In genomic region chrX:130801901-130802300, GRCh38 we compare ENCODE assay signal across 2 cellular contexts.
A peak's percentile ranks its signal among the peaks of the same experiment; 100 is the strongest.
TF ChIP-seq lines count a peak whose summit lies in the region.

No MANE protein-coding gene starts in this region.

TF ChIP-seq in IMR-90, 13 proteins besides CTCF, POLR2A, EP300 and RAD21 (continued from another document):
- no peak for TF ChIP-seq MXI1 (IDR thresholded peaks at IDR 0.05; ENCODE audit: borderline replicate concordance, low read depth, low read length)
- no peak for TF ChIP-seq USF2 (IDR thresholded peaks at IDR 0.05; ENCODE audit: low read depth, low read length)
- TF ChIP-seq MAZ (IDR thresholded peaks at IDR 0.05; ENCODE audit: borderline replicate concordance, low read depth, low read length) = no peak
- no peak for TF ChIP-seq CHD1 (IDR thresholded peaks at IDR 0.05; ENCODE audit: low read depth, low read length)

TF ChIP-seq in K562, 482 proteins besides CTCF, POLR2A, EP300 and RAD21 (continued from another document):
- no peak for TF ChIP-seq KLF16 (IDR thresholded peaks at IDR 0.05)
- no peak for TF ChIP-seq FOXK2 (conservative IDR thresholded peaks at IDR 0.05 in 1 of 2, IDR thresholded peaks at IDR 0.05 in 1 of 2; ENCODE audit: low read depth in 2 of 2)
- no peak for TF ChIP-seq MTA1 (IDR thresholded peaks at IDR 0.05; ENCODE audit: borderline replicate concordance)
- TF ChIP-seq GABPB1 (CRISPR knock-in tag; IDR thresholded peaks at IDR 0.05) = no peak
- no peak for TF ChIP-seq FOXO4 (CRISPR knock-in tag; IDR thresholded peaks at IDR 0.05)
- TF ChIP-seq ATF1 (CRISPR knock-in tag; IDR thresholded peaks at IDR 0.05) = no peak
- TF ChIP-seq ATF1 (tag; IDR thresholded peaks at IDR 0.05) = no peak
- peak; percentile 20 to 24; a peak in 1 of 4 replicates for TF ChIP-seq KDM1A (IDR thresholded peaks at IDR 0.05)
- no peak for TF ChIP-seq ZMIZ1 (IDR thresholded peaks at IDR 0.05; ENCODE audit: low read depth in 2 of 2, low read length in 2 of 2)
- TF ChIP-seq TEAD1 (CRISPR knock-in tag; IDR thresholded peaks at IDR 0.05) = no peak
- no peak for TF ChIP-seq ZNF133 (CRISPR knock-in tag; IDR thresholded peaks at IDR 0.05)
- no peak for TF ChIP-seq MTA3 (IDR thresholded peaks at IDR 0.05; ENCODE audit: borderline replicate concordance)
- no peak for TF ChIP-seq ID3 (CRISPR knock-in tag; IDR thresholded peaks at IDR 0.05)
- peak; percentile 96 for TF ChIP-seq ID3 (tag; IDR thresholded peaks at IDR 0.05)
- no peak for TF ChIP-seq BRF1 (IDR thresholded peaks at IDR 0.05; ENCODE audit: borderline replicate concordance, extremely low read depth, insufficient read length)
- no peak for TF ChIP-seq ETS2 (tag; IDR thresholded peaks at IDR 0.05; ENCODE audit: borderline replicate concordance, poor library complexity, severe bottlenecking)
- no peak for TF ChIP-seq CBX3 (IDR thresholded peaks at IDR 0.05; ENCODE audit: borderline replicate concordance in 1 of 2, low read length in 2 of 2)
- TF ChIP-seq NR2C1 (IDR thresholded peaks at IDR 0.05) = no peak
- TF ChIP-seq NR2C1 (tag; IDR thresholded peaks at IDR 0.05) = peak; percentile 66
- no peak for TF ChIP-seq MBD1 (CRISPR knock-in tag; IDR thresholded peaks at IDR 0.05)
- TF ChIP-seq ZNF778 (CRISPR knock-in tag; IDR thresholded peaks at IDR 0.05) = no peak
- TF ChIP-seq BCOR (IDR thresholded peaks at IDR 0.05) = no peak
- TF ChIP-seq ZNF24 (IDR thresholded peaks at IDR 0.05) = peak; percentile 46; the same call in 1 of the 2 replicates
- TF ChIP-seq RCOR1 (IDR thresholded peaks at IDR 0.05; ENCODE audit: borderline replicate concordance in 1 of 2, low read depth in 2 of 2, low read length in 2 of 2) = 0 out of 4 replicates have a peak, but pooled peaks of 1 of the 2 experiments have one; percentile 7
